In the genomic region with DNA sequence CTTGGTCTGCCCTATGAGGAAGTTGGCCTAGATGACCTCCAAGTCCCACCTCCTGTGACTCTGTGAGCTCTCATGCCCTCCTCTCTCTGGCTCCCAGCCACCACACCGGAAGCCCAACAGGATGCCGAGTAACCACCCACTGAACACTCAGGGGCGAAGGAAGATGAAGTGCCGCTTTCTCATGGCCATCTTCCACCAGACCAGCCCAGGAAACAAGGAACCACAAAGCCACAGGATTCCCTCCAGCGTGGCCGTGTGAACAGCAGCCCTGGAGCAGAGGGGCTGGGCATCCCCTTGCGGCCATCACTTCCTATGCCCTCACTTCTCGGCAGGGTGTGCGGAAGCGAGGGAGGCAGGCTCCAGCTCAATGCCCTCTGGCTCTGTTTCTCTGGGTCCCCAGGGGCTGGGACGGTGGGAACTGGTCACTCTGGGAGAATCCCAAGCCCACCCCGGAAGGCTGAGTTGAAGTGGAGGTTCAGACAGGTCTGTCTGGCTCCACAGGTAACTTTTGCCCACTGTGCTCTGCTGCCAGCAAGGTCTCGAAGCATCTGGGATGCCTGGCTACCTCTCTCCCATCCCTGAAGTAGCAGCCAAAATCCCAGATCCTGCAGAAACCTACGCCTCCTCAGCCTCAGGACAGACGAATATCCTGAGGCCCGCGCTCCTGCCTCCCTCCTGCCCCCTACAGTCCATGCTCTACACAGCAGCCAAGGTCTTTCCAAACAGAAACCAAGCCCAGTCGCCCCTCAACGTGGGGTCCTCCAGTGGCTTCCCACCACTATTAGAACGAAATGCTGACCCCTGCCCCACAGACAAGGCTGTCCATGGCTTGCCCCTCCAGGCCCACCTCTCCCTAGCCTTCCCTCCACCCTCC, we compare ENCODE assay signal across 8 cellular contexts. TPM values are rescaled to one million over a fixed set of nuclear protein-coding genes. Genes with fewer than 3 reads are reported as not detected.
DNase-seq lines count a peak whose midpoint lies in the region; ATAC-seq, FAIRE-seq and TF ChIP-seq lines count a peak whose summit lies in the region.

No MANE protein-coding gene starts in this region.

- H3K4me1 ChIP-seq in foreskin keratinocyte = peaks cover 14% of the 10 kb centered on the region
- peaks cover 77 to 93% (median 83%) of the 10 kb centered on the region in 3 donors for H3K4me1 ChIP-seq in pancreas
- peaks cover 5 to 100% (median 94%) of the 10 kb centered on the region in 4 donors for H3K4me1 ChIP-seq in tibial artery

- DNase-seq in AG08395 (ENCODE audit: low spot score) (peak; percentile 80), RKO (ENCODE audit: low spot score) (peak; percentile 51), foreskin keratinocyte (peak; percentile 51 to 69), pancreas (peak in 5 of 6 donors; percentile 75 to 80 (median 79)), tibial artery (peak; percentile 82 to 86)
- peak; percentile 60 for DNase-seq in activated T-helper 9 cell treated with anti-CD3 and anti-CD28 coated beads, Interleukin-2, amount 50 U/mL, for 16 hours (ENCODE audit: low read depth)

- H3K4me3 ChIP-seq in pancreas (peak overlapping the region in 1 of 4 donors; percentile 4), tibial artery (peak overlapping the region; percentile 43 to 44)

- H3K9me3 ChIP-seq in pancreas (no peaks in the 10 kb centered on the region), tibial artery (no peaks in the 10 kb centered on the region)

- 22 to 30% methylated on average over 19 to 20 of the region's 20 CpGs for WGBS in pancreas, 2 donors

- ATAC-seq in GM18867 (IDR thresholded peaks at IDR 0.05; ENCODE audit: unreplicated experiment) (peak; percentile 83), HG03135 (IDR thresholded peaks at IDR 0.05; ENCODE audit: unreplicated experiment) (peak; percentile 54), foreskin keratinocyte (peak; percentile 66), pancreas (peak in 3 of 4 donors; percentile 38 to 50 (median 39))

- intact Hi-C loops in pancreas (cut with DNase I) = loop anchor here in 2 of 3 donors (5.0 to 10.0 kb wide), 3 partner anchors 50 to 77 kb away; no protein-coding TSS in a partner anchor
- intact Hi-C loops in tibial artery (cut with DNase I; ENCODE audit: low total_unique reads) = no loop called here

- FAIRE-seq in pancreas (lab: Jason Lieb, UNC) = no peak

- H3K27me3 ChIP-seq in foreskin keratinocyte = no peaks in the 10 kb centered on the region
- H3K27me3 ChIP-seq in pancreas = no peaks in the 10 kb centered on the region
- no peaks in the 10 kb centered on the region for H3K27me3 ChIP-seq in tibial artery

- TF ChIP-seq CTCF in foreskin keratinocyte (conservative IDR thresholded peaks at IDR 0.05) = peak; percentile 83
- peak; percentile 23 to 63 (median 54) for TF ChIP-seq CTCF in pancreas (IDR thresholded peaks at IDR 0.05)
- peak; percentile 87 to 88 for TF ChIP-seq CTCF in tibial artery (IDR thresholded peaks at IDR 0.05)

- H3K36me3 ChIP-seq in pancreas (no peaks in the 10 kb centered on the region), tibial artery (peaks cover 0 to 10% (median 0%) of the 10 kb centered on the region in 3 donors)

- H3K27ac ChIP-seq in foreskin keratinocyte (no peak overlapping the region), pancreas (peak overlapping the region; percentile 33 to 84 (median 52)), tibial artery (peak overlapping the region; percentile 95 to 96)

RNA-seq across cellular contexts. Expression of a gene that starts 44.2 kb away (rescaled TPM):
- 51.1 and 63.5 TPM in 2 replicates for total RNA-seq in foreskin keratinocyte
- 28.0 and 34.0 TPM in 2 replicates for polyA plus RNA-seq in foreskin keratinocyte
- total RNA-seq in pancreas = 100 to 1,000 TPM in 2 of 6 donors, 10 to 100 TPM in 4; 68.4 to 141 (median 89.1) TPM
- polyA plus RNA-seq in pancreas = 10 to 100 TPM; 38.1 to 59.8 TPM
